ENCODE assay signal across 1 cellular context in genomic region chr7:2170576-2171521, GRCh38.
TF ChIP-seq lines count a peak whose summit lies in the region.

No MANE protein-coding gene starts in this region.

TF ChIP-seq in HCT116, 20 proteins besides CTCF, POLR2A, EP300 and RAD21:
- TF ChIP-seq YY1 (IDR thresholded peaks at IDR 0.05; ENCODE audit: extremely low read depth, insufficient replicate concordance, low read depth, low read length) (no peak), EGR1 (IDR thresholded peaks at IDR 0.05; ENCODE audit: low read depth) (no peak), JUND (IDR thresholded peaks at IDR 0.05) (no peak), SP1 (IDR thresholded peaks at IDR 0.05; ENCODE audit: low read depth) (no peak), EZH2 (IDR thresholded peaks at IDR 0.05) (no peak), ELF1 (IDR thresholded peaks at IDR 0.05; ENCODE audit: borderline replicate concordance, low read depth) (no peak), FOSL1 (IDR thresholded peaks at IDR 0.05; ENCODE audit: low read depth) (no peak), POLR2AphosphoS5 (IDR thresholded peaks at IDR 0.05; ENCODE audit: low read depth, low read length) (no peak), CEBPB (IDR thresholded peaks at IDR 0.05; ENCODE audit: low read depth) (no peak), EZH2phosphoT487 (IDR thresholded peaks at IDR 0.05; ENCODE audit: borderline replicate concordance) (no peak), TCF7L2 (IDR thresholded peaks at IDR 0.05; ENCODE audit: borderline replicate concordance, extremely low read depth, insufficient read depth, insufficient read length) (no peak), SRF (IDR thresholded peaks at IDR 0.05; ENCODE audit: low read depth) (no peak)
- TF ChIP-seq, protein P1, sequence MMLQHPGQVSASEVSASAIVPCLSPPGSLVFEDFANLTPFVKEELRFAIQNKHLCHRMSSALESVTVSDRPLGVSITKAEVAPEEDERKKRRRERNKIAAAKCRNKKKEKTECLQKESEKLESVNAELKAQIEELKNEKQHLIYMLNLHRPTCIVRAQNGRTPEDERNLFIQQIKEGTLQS (IDR thresholded peaks at IDR 0.05) = no peak
- TF ChIP-seq, protein P2, sequence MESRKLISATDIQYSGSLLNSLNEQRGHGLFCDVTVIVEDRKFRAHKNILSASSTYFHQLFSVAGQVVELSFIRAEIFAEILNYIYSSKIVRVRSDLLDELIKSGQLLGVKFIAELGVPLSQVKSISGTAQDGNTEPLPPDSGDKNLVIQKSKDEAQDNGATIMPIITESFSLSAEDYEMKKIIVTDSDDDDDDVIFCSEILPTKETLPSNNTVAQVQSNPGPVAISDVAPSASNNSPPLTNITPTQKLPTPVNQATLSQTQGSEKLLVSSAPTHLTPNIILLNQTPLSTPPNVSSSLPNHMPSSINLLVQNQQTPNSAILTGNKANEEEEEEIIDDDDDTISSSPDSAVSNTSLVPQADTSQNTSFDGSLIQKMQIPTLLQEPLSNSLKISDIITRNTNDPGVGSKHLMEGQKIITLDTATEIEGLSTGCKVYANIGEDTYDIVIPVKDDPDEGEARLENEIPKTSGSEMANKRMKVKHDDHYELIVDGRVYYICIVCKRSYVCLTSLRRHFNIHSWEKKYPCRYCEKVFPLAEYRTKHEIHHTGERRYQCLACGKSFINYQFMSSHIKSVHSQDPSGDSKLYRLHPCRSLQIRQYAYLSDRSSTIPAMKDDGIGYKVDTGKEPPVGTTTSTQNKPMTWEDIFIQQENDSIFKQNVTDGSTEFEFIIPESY (IDR thresholded peaks at IDR 0.05; ENCODE audit: extremely low read depth, insufficient replicate concordance, low read length) = no peak
